ENCODE assay signal across 11 cellular contexts in genomic region chr9:127975376-127976315, GRCh38. TPM values are rescaled to one million over a fixed set of nuclear protein-coding genes. Genes with fewer than 3 reads are reported as not detected.
A peak's percentile ranks its signal among the peaks of the same experiment; 100 is the strongest.
DNase-seq lines count a peak whose midpoint lies in the region; ATAC-seq, FAIRE-seq and TF ChIP-seq lines count a peak whose summit lies in the region.
"Had no signal": no experiment of that assay in that cellular context is flagged by ENCODE, and none has a peak within 500 bp of the region (broad histone marks: within the 10 kb centered on the region; RNA-seq: fewer than 3 reads in every experiment).

No MANE protein-coding gene starts in this region.

- H3K4me1 ChIP-seq in kidney (ENCODE audit: control insufficient read depth in 1 of 2, insufficient read depth in 1 of 2, low read depth in 1 of 2, low read length in 2 of 2) (peaks cover 68 to 71% of the 10 kb centered on the region in 2 donors), subcutaneous abdominal adipose tissue (ENCODE audit: control insufficient read depth in 5 of 5, insufficient read depth in 5 of 5, low read length in 5 of 5) (peaks cover 12 to 87% (median 84%) of the 10 kb centered on the region in 5 donors)

- H3K9me3 ChIP-seq in kidney (ENCODE audit: control insufficient read depth in 1 of 2, low read length in 2 of 2): no peaks in the 10 kb centered on the region
- no peaks in the 10 kb centered on the region for H3K9me3 ChIP-seq in subcutaneous abdominal adipose tissue (ENCODE audit: control insufficient read depth in 5 of 5, low read length in 5 of 5)
- H3K9me3 ChIP-seq: SJCRH30 had no signal

- peaks cover 72% of the 10 kb centered on the region for H3K4me1 Mint-ChIP-seq in activated T-cell treated with anti-CD3 and anti-CD28 coated beads, Interleukin-2, amount 50 U/mL, for 4 hours (ENCODE audit: low read depth)

- no peaks in the 10 kb centered on the region for H3K27me3 ChIP-seq in subcutaneous abdominal adipose tissue (ENCODE audit: control insufficient read depth in 5 of 5, insufficient read depth in 4 of 5, low read length in 5 of 5)
- H3K27me3 ChIP-seq: SJCRH30 had no signal

- intact Hi-C loops in kidney (cut with DNase I): no loop called here

- TF ChIP-seq CTCF in kidney (IDR thresholded peaks at IDR 0.05; ENCODE audit: borderline replicate concordance, extremely low read depth, insufficient read depth): no peak

- FAIRE-seq in kidney (lab: Jason Lieb, UNC): no peak
- FAIRE-seq: GM18507 had no signal

- H3K9ac ChIP-seq in kidney (ENCODE audit: low read length in 2 of 2) (peak overlapping the region in 1 of 2 donors; percentile 57), subcutaneous abdominal adipose tissue (ENCODE audit: low read length in 5 of 5) (peak overlapping the region in 3 of 5 donors; percentile 6 to 57 (median 20))

- H3K36me3 ChIP-seq in kidney (ENCODE audit: control insufficient read depth in 1 of 2, insufficient read depth in 2 of 2, low read length in 2 of 2): no peaks in the 10 kb centered on the region
- no peaks in the 10 kb centered on the region for H3K36me3 ChIP-seq in subcutaneous abdominal adipose tissue (ENCODE audit: control insufficient read depth in 5 of 5, insufficient read depth in 5 of 5, low read length in 5 of 5)
- H3K36me3 ChIP-seq: SJCRH30 had no signal

- no peaks in the 10 kb centered on the region for H3K9me3 Mint-ChIP-seq in activated T-cell treated with anti-CD3 and anti-CD28 coated beads, Interleukin-2, amount 50 U/mL, for 4 hours

- peaks cover 7% of the 10 kb centered on the region for H3K36me3 Mint-ChIP-seq in activated T-cell treated with anti-CD3 and anti-CD28 coated beads, Interleukin-2, amount 50 U/mL, for 4 hours (ENCODE audit: insufficient read depth)

- H3K27me3 Mint-ChIP-seq in activated T-cell treated with anti-CD3 and anti-CD28 coated beads, Interleukin-2, amount 50 U/mL, for 4 hours (ENCODE audit: low read depth): no peaks in the 10 kb centered on the region

- peak; percentile 30 for DNase-seq in activated CD4-positive, CD25-positive, alpha-beta regulatory T cell treated with anti-CD3 and anti-CD28 coated beads, Interleukin-2, amount 50 U/mL, for 72 hours
- no peak for DNase-seq in activated T-cell treated with anti-CD3 and anti-CD28 coated beads, Interleukin-2, amount 50 U/mL, for 4 hours
- DNase-seq in kidney (no peak), NCI-H446 (lab: John Stamatoyannopoulos, UW) (no peak), NAMALWA (ENCODE audit: low spot score) (no peak)
- DNase-seq: hippocampal formation, SJCRH30 had no signal

- H3K4me3 ChIP-seq in kidney (ENCODE audit: low read length in 2 of 2) (peak overlapping the region; percentile 33 to 95), subcutaneous abdominal adipose tissue (ENCODE audit: low read depth in 1 of 5, low read length in 5 of 5) (peak overlapping the region in 1 of 5 donors; percentile 19)
- H3K4me3 ChIP-seq: SJCRH30 had no signal

- ATAC-seq in activated CD4-positive, CD25-positive, alpha-beta regulatory T cell treated with anti-CD3 and anti-CD28 coated beads, Interleukin-2, amount 50 U/mL, for 24 hours: no peak
- no peak for ATAC-seq in activated T-cell treated with anti-CD3 and anti-CD28 coated beads, Interleukin-2, amount 50 U/mL, for 4 hours
- ATAC-seq in GM21367 (IDR thresholded peaks at IDR 0.05; ENCODE audit: unreplicated experiment): no peak

- peak overlapping the region; percentile 61 to 78 for H3K27ac ChIP-seq in kidney (ENCODE audit: low read depth in 2 of 2, low read length in 2 of 2)
- no peak overlapping the region for H3K27ac ChIP-seq in subcutaneous abdominal adipose tissue (ENCODE audit: low read depth, low read length)
- H3K27ac ChIP-seq: SJCRH30 had no signal

- H3K4me3 Mint-ChIP-seq in activated T-cell treated with anti-CD3 and anti-CD28 coated beads, Interleukin-2, amount 50 U/mL, for 4 hours: peak overlapping the region; percentile 93

RNA-seq across cellular contexts. Expression of gene EEIG1, which starts 5.1 kb away (rescaled TPM):
- 10 to 100 TPM; 75.5 to 87.3 (median 86.0) TPM for total RNA-seq in activated T-cell treated with anti-CD3 and anti-CD28 coated beads, Interleukin-2, amount 50 U/mL, for 4 hours
- total RNA-seq in kidney: 75.9 TPM
- polyA plus RNA-seq in kidney (ENCODE audit: insufficient read depth, low read depth, low replicate concordance): 34.3 TPM

RNA-seq across cellular contexts. Expression of gene DPM2, which starts 38.0 kb away (rescaled TPM):
- 10 to 100 TPM; 89.6 to 91.5 (median 89.9) TPM for total RNA-seq in activated T-cell treated with anti-CD3 and anti-CD28 coated beads, Interleukin-2, amount 50 U/mL, for 4 hours
- total RNA-seq in kidney: 42.8 TPM
- 70.0 TPM for polyA plus RNA-seq in kidney (ENCODE audit: insufficient read depth, low read depth, low replicate concordance)

RNA-seq across cellular contexts. Expression of gene PIP5KL1, which starts 45.1 kb away (rescaled TPM):
- 1 to 10 TPM; 2.3 to 3.5 (median 2.8) TPM for total RNA-seq in activated T-cell treated with anti-CD3 and anti-CD28 coated beads, Interleukin-2, amount 50 U/mL, for 4 hours
- total RNA-seq in kidney: 3.0 TPM
- 4.3 TPM for polyA plus RNA-seq in kidney (ENCODE audit: insufficient read depth, low read depth, low replicate concordance)

RNA-seq across cellular contexts. Expression of gene ST6GALNAC4, which starts 58.8 kb away (rescaled TPM):
- 10 to 100 TPM; 22.0 to 25.7 (median 24.7) TPM for total RNA-seq in activated T-cell treated with anti-CD3 and anti-CD28 coated beads, Interleukin-2, amount 50 U/mL, for 4 hours
- 31.4 TPM for total RNA-seq in kidney
- polyA plus RNA-seq in kidney (ENCODE audit: insufficient read depth, low read depth, low replicate concordance): 31.6 TPM
